In genomic region chr22:40414306-40414705, GRCh38 we compare ENCODE assay signal across 12 cellular contexts. TPM values are rescaled to one million over a fixed set of nuclear protein-coding genes. Genes with fewer than 3 reads are reported as not detected.
A peak's percentile ranks its signal among the peaks of the same experiment; 100 is the strongest.
DNase-seq lines count a peak whose midpoint lies in the region; ATAC-seq and TF ChIP-seq lines count a peak whose summit lies in the region.
"Had no signal": no experiment of that assay in that cellular context is flagged by ENCODE, and none has a peak within 500 bp of the region (broad histone marks: within the 10 kb centered on the region; RNA-seq: fewer than 3 reads in every experiment).

No MANE protein-coding gene starts in this region.

- POLR2A ChIA-PET in RWPE1 (lab: Yijun Ruan, JAX; ENCODE audit: low non-redundant PET) = no interaction called here

- TF ChIP-seq CTCF in RWPE1 (conservative IDR thresholded peaks at IDR 0.05; ENCODE audit: low read depth) (no peak), epithelial cell of proximal tubule (conservative IDR thresholded peaks at IDR 0.05; ENCODE audit: low read depth, low read length) (no peak), smooth muscle cell (IDR thresholded peaks at IDR 0.05; ENCODE audit: borderline replicate concordance, insufficient read depth, poor library complexity, severe bottlenecking) (no peak)

- no peaks in the 10 kb centered on the region for H3K4me1 ChIP-seq in smooth muscle cell (ENCODE audit: low read depth)

- 88% methylated on average over 3 of the region's 3 CpGs for WGBS in smooth muscle cell (ENCODE audit: low lambda C conversion rate)

- H4K20me1 ChIP-seq in smooth muscle cell (ENCODE audit: low read depth) = peaks cover 80% of the 10 kb centered on the region

- peaks cover 28% of the 10 kb centered on the region for H3K36me3 Mint-ChIP-seq in T-helper 1 cell treated with Interleukin-12 subunit alpha and Interleukin-12 subunit beta and Interleukin-4 antibody, amounts not matched to agents 30 μg/mL and 1 μg/mL, for 36 hours (ENCODE audit: low read depth)

- no peak overlapping the region for H3K4me2 ChIP-seq in smooth muscle cell

- ATAC-seq in GM18867 (IDR thresholded peaks at IDR 0.05; ENCODE audit: unreplicated experiment) (no peak), GM19455 (IDR thresholded peaks at IDR 0.05; ENCODE audit: unreplicated experiment) (no peak), HG03457 (IDR thresholded peaks at IDR 0.05; ENCODE audit: unreplicated experiment) (no peak)

- H3K36me3 ChIP-seq in smooth muscle cell (ENCODE audit: low read depth) = peaks cover 2% of the 10 kb centered on the region

- peaks cover 13% of the 10 kb centered on the region for H3F3A ChIP-seq in smooth muscle cell (ENCODE audit: low read depth)

- DNase-seq in T-helper 1 cell = no peak
- no peak for DNase-seq in RWPE1 (ENCODE audit: low spot score)
- peak; percentile 22 for DNase-seq in epithelial cell of proximal tubule (ENCODE audit: low read depth)
- DNase-seq in smooth muscle cell (lab: John Stamatoyannopoulos, UW; ENCODE audit: unreplicated experiment) = no peak
- DNase-seq: dermis blood vessel endothelial cell, NCI-H2171 treated with DMSO at 0.1 percent for 48 hours, SIG-M5 had no signal

- CTCF ChIA-PET in RWPE1 (lab: Yijun Ruan, JAX) = interaction anchor here (1.0 kb wide), 1 partner anchor 22 kb away, joined by 3 read pairs; no protein-coding TSS in a partner anchor

- peaks cover 18% of the 10 kb centered on the region for H3K4me1 Mint-ChIP-seq in T-helper 1 cell treated with Interleukin-12 subunit alpha and Interleukin-12 subunit beta and Interleukin-4 antibody, amounts not matched to agents 30 μg/mL and 1 μg/mL, for 36 hours (ENCODE audit: low read depth)

- no peaks in the 10 kb centered on the region for H3K27me3 ChIP-seq in smooth muscle cell (ENCODE audit: low read depth)
- H3K27me3 ChIP-seq: suprapubic skin had no signal

- no peaks in the 10 kb centered on the region for H3K79me2 ChIP-seq in smooth muscle cell (ENCODE audit: low read depth)

- H3K9me3 Mint-ChIP-seq in T-helper 1 cell treated with Interleukin-12 subunit alpha and Interleukin-12 subunit beta and Interleukin-4 antibody, amounts not matched to agents 30 μg/mL and 1 μg/mL, for 36 hours = no peaks in the 10 kb centered on the region

- H3K27ac Mint-ChIP-seq in T-helper 1 cell treated with Interleukin-12 subunit alpha and Interleukin-12 subunit beta and Interleukin-4 antibody, amounts not matched to agents 30 μg/mL and 1 μg/mL, for 36 hours = peak overlapping the region; percentile 10

- H3K27ac ChIP-seq in RWPE1 = peak overlapping the region; percentile 43
- H3K27ac ChIP-seq in smooth muscle cell (ENCODE audit: low read depth) = peak overlapping the region; percentile 6
- H3K27ac ChIP-seq: suprapubic skin had no signal

- H2AFZ ChIP-seq in smooth muscle cell (ENCODE audit: low read depth) = no peak overlapping the region

- H3K27me3 Mint-ChIP-seq in T-helper 1 cell treated with Interleukin-12 subunit alpha and Interleukin-12 subunit beta and Interleukin-4 antibody, amounts not matched to agents 30 μg/mL and 1 μg/mL, for 36 hours (ENCODE audit: low read depth) = no peaks in the 10 kb centered on the region

- H3K9ac ChIP-seq in smooth muscle cell (ENCODE audit: low read depth) = no peak overlapping the region

- H3K9me3 ChIP-seq in smooth muscle cell (replicated peaks; ENCODE audit: low read depth) = no peaks in the 10 kb centered on the region
- H3K9me3 ChIP-seq: suprapubic skin had no signal

- H3K4me3 ChIP-seq in epithelial cell of proximal tubule (ENCODE audit: low read depth, low read length) (no peak overlapping the region), smooth muscle cell (no peak overlapping the region)
- H3K4me3 ChIP-seq: suprapubic skin had no signal

- no peak overlapping the region for H3K4me3 Mint-ChIP-seq in T-helper 1 cell treated with Interleukin-12 subunit alpha and Interleukin-12 subunit beta and Interleukin-4 antibody, amounts not matched to agents 30 μg/mL and 1 μg/mL, for 36 hours

RNA-seq across cellular contexts. Expression of gene SGSM3, which starts 43.9 kb away (rescaled TPM):
- total RNA-seq in epithelial cell of proximal tubule (36.0 and 47.5 TPM in 2 replicates), smooth muscle cell (56.9 and 72.6 TPM in 2 replicates)
- 98.0 and 117 TPM in 2 replicates for polyA plus RNA-seq in smooth muscle cell
